27 cellular contexts compared by ENCODE assay signal in the genomic region with DNA sequence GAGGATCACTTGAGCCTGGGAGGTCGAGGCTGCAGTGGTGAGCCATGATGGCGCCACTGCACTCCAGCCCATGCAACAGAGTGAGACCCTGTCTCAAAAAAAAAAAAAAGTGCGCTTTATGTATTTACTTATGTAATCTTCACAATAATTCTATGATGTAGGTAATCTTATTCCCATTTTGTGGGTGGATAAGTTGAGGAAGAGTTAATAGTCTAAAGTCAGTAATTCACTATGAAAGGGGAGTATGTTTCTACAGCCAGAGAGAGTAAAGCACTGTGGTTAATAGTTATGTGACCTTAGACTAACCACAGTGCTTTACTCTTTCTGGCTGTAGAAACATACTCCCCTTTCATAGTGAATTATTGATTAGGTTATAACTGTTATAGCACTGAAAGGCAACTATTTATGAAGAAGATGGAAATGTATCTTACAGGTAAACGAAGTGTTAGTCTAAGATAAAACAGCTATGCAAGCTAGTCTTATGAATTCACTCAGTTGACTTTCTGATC. TPM values are rescaled to one million over a fixed set of nuclear protein-coding genes. Genes with fewer than 3 reads are reported as not detected.
A peak's percentile ranks its signal among the peaks of the same experiment; 100 is the strongest.
DNase-seq lines count a peak whose midpoint lies in the region; ATAC-seq and TF ChIP-seq lines count a peak whose summit lies in the region.
"Had no signal": no experiment of that assay in that cellular context is flagged by ENCODE, and none has a peak within 500 bp of the region (broad histone marks: within the 10 kb centered on the region; RNA-seq: fewer than 3 reads in every experiment).

No MANE protein-coding gene starts in this region.

- H3K27ac Mint-ChIP-seq in T-helper 17 cell = peak overlapping the region; percentile 43
- no peak overlapping the region for H3K27ac Mint-ChIP-seq in stimulated activated effector memory CD8-positive, alpha-beta T cell treated with anti-CD3 and anti-CD28 coated beads, Interleukin-12 subunit alpha, Interleukin-12 subunit beta, amount 100 ng/mL, for 72 hours
- H3K27ac Mint-ChIP-seq: activated naive CD4-positive, alpha-beta T cell treated with anti-CD3 and anti-CD28 coated beads, Interleukin-2, amount 50 U/mL, for 72 hours; activated T-helper 1 cell treated with anti-CD3 and anti-CD28 coated beads, Interleukin-12 subunit alpha, Interleukin-12 subunit beta, Interleukin-2, Interleukin-4 antibody, amounts not matched to agents 30 ng/mL and 10 ng/mL and 1 ng/mL, durations not matched to agents 14 hours and 24 hours and 36 hours; HFFc6; mesothelial cell of epicardium had no signal

- DNase-seq in T-helper 17 cell (no peak), HEK293T (ENCODE audit: extremely low spot score) (no peak), SKM-1 treated with dmso at 0.1 percent for 144 hours (lab: John Stamatoyannopoulos, UW; ENCODE audit: unreplicated experiment) (no peak), HAP-1 (ENCODE audit: low spot score in 2 of 2) (no peak)
- no peak for DNase-seq in stimulated activated effector memory CD8-positive, alpha-beta T cell treated with anti-CD3 and anti-CD28 coated beads, Interleukin-12 subunit alpha, Interleukin-12 subunit beta, amount 100 ng/mL, for 72 hours (ENCODE audit: low spot score in 2 of 2)
- DNase-seq: activated CD4-positive, alpha-beta T cell treated with anti-CD3 and anti-CD28 coated beads, Interleukin-2, amount 50 U/mL, for 1 hour; activated CD8-positive, alpha-beta memory T cell treated with anti-CD3 and anti-CD28 coated beads, Interleukin-2, amount 10 ng/mL, durations not matched to agents 7 days and 5 days; BE2C; caudate nucleus; HFFc6; left ventricle myocardium superior; naive thymus-derived CD8-positive, alpha-beta T cell; NCI-H1417; NCI-H2081 treated with DMSO at 0.1 percent for 48 hours; retina; spleen; stimulated activated CD4-positive, alpha-beta T cell treated with anti-CD3 and anti-CD28 coated beads, Interleukin-2, amount 100 ng/mL, for 48 hours; stimulated activated naive CD4-positive, alpha-beta T cell; testis had no signal

- H3K4me3 Mint-ChIP-seq in T-helper 17 cell = no peak overlapping the region
- H3K4me3 Mint-ChIP-seq in stimulated activated effector memory CD8-positive, alpha-beta T cell treated with anti-CD3 and anti-CD28 coated beads, Interleukin-12 subunit alpha, Interleukin-12 subunit beta, amount 100 ng/mL, for 72 hours = no peak overlapping the region
- H3K4me3 Mint-ChIP-seq: activated CD8-positive, alpha-beta memory T cell treated with anti-CD3 and anti-CD28 coated beads, Interleukin-2, amount 10 ng/mL, durations not matched to agents 7 days and 5 days; activated T-helper 1 cell treated with anti-CD3 and anti-CD28 coated beads, Interleukin-12 subunit alpha, Interleukin-12 subunit beta, Interleukin-2, Interleukin-4 antibody, amounts not matched to agents 30 ng/mL and 10 ng/mL and 1 ng/mL, durations not matched to agents 14 hours and 24 hours and 36 hours; HFFc6; mesothelial cell of epicardium; naive thymus-derived CD8-positive, alpha-beta T cell had no signal

- H3K4me1 Mint-ChIP-seq in T-helper 17 cell = peaks cover 3% of the 10 kb centered on the region
- H3K4me1 Mint-ChIP-seq in stimulated activated effector memory CD8-positive, alpha-beta T cell treated with anti-CD3 and anti-CD28 coated beads, Interleukin-12 subunit alpha, Interleukin-12 subunit beta, amount 100 ng/mL, for 72 hours = peaks cover 4% of the 10 kb centered on the region
- H3K4me1 Mint-ChIP-seq: mesothelial cell of epicardium had no signal

- peaks cover 51% of the 10 kb centered on the region for H3K36me3 ChIP-seq in HAP-1 (replicated peaks)

- CTCF ChIA-PET in HEK293T (lab: Yijun Ruan, JAX) = no interaction called here

- no peaks in the 10 kb centered on the region for H3K9me3 ChIP-seq in T-helper 17 cell (ENCODE audit: control insufficient read depth, low read length, poor library complexity, severe bottlenecking)
- H3K9me3 ChIP-seq in HAP-1 = no peaks in the 10 kb centered on the region
- H3K9me3 ChIP-seq: ascending aorta, BE2C, gastroesophageal sphincter, spleen, testis had no signal

- POLR2A ChIA-PET in HEK293T (lab: Yijun Ruan, JAX) = no interaction called here

- in situ Hi-C loops in HAP-1 (cut with MboI; ENCODE audit: low sequenced_read_pairs) = loop anchor here (10.0 kb wide), 1 partner anchor 1022 kb away; no protein-coding TSS in a partner anchor

- H3K4me1 ChIP-seq in HAP-1 = peaks cover 4% of the 10 kb centered on the region; the same call in 1 of the 2 replicates
- H3K4me1 ChIP-seq: ascending aorta, BE2C, gastroesophageal sphincter, testis had no signal

- no peaks in the 10 kb centered on the region for H3K27me3 Mint-ChIP-seq in T-helper 17 cell
- H3K27me3 Mint-ChIP-seq: activated CD8-positive, alpha-beta memory T cell treated with anti-CD3 and anti-CD28 coated beads, Interleukin-2, amount 10 ng/mL, durations not matched to agents 7 days and 5 days; naive thymus-derived CD8-positive, alpha-beta T cell had no signal

- ATAC-seq in GM18498 (IDR thresholded peaks at IDR 0.05; ENCODE audit: unreplicated experiment) (peak; percentile 51), GM19397 (IDR thresholded peaks at IDR 0.05; ENCODE audit: unreplicated experiment) (peak; percentile 43), HG02981 (IDR thresholded peaks at IDR 0.05; ENCODE audit: unreplicated experiment) (peak; percentile 69), T-helper 17 cell (no peak)
- ATAC-seq in stimulated activated effector memory CD8-positive, alpha-beta T cell treated with anti-CD3 and anti-CD28 coated beads, Interleukin-12 subunit alpha, Interleukin-12 subunit beta, amount 100 ng/mL, for 72 hours = no peak
- ATAC-seq: activated naive CD4-positive, alpha-beta T cell treated with anti-CD3 and anti-CD28 coated beads, Interleukin-2, amount 50 U/mL, for 72 hours; gastroesophageal sphincter; left ventricle myocardium superior; naive thymus-derived CD8-positive, alpha-beta T cell had no signal

- no peak overlapping the region for H3K4me3 ChIP-seq in HAP-1
- H3K4me3 ChIP-seq: ascending aorta, gastroesophageal sphincter, spleen, testis had no signal

- no peaks in the 10 kb centered on the region for H3K27me3 ChIP-seq in HAP-1 (ENCODE audit: low read depth)
- H3K27me3 ChIP-seq: ascending aorta, BE2C, gastroesophageal sphincter, spleen, testis had no signal

- no peaks in the 10 kb centered on the region for H3K9me3 Mint-ChIP-seq in stimulated activated effector memory CD8-positive, alpha-beta T cell treated with anti-CD3 and anti-CD28 coated beads, Interleukin-12 subunit alpha, Interleukin-12 subunit beta, amount 100 ng/mL, for 72 hours
- H3K9me3 Mint-ChIP-seq: activated naive CD4-positive, alpha-beta T cell treated with anti-CD3 and anti-CD28 coated beads, Interleukin-2, amount 50 U/mL, for 72 hours; activated T-helper 1 cell treated with anti-CD3 and anti-CD28 coated beads, Interleukin-12 subunit alpha, Interleukin-12 subunit beta, Interleukin-2, Interleukin-4 antibody, amounts not matched to agents 30 ng/mL and 10 ng/mL and 1 ng/mL, durations not matched to agents 14 hours and 24 hours and 36 hours; HFFc6; mesothelial cell of epicardium; naive thymus-derived CD8-positive, alpha-beta T cell had no signal

- peaks cover 10% of the 10 kb centered on the region for H3K36me3 Mint-ChIP-seq in T-helper 17 cell (ENCODE audit: low read depth)
- no peaks in the 10 kb centered on the region for H3K36me3 Mint-ChIP-seq in stimulated activated effector memory CD8-positive, alpha-beta T cell treated with anti-CD3 and anti-CD28 coated beads, Interleukin-12 subunit alpha, Interleukin-12 subunit beta, amount 100 ng/mL, for 72 hours

TF ChIP-seq in HEK293T, 16 proteins besides CTCF, POLR2A, EP300 and RAD21:
- TF ChIP-seq ELF4 (IDR thresholded peaks at IDR 0.05) (no peak), L3MBTL2 (conservative IDR thresholded peaks at IDR 0.05) (no peak), SP1 (IDR thresholded peaks at IDR 0.05) (no peak), SUZ12 (IDR thresholded peaks at IDR 0.05) (no peak), FOXA1 (IDR thresholded peaks at IDR 0.05) (no peak)

RNA-seq across cellular contexts. Expression of a gene that starts 11.9 kb away (rescaled TPM):
- total RNA-seq in T-helper 17 cell = 10 to 100 TPM; 27.3 to 28.8 TPM

RNA-seq across cellular contexts. Expression of a gene that starts 45.8 kb away (rescaled TPM):
- total RNA-seq in T-helper 17 cell = 100 to 1,000 TPM; 819 to 942 TPM

Comparison
In these comparisons a context has a peak if more than half of its experiments do, and no peak if none do; other contexts are left out.
1. ATAC-seq: peak in GM18498 (single experiment), GM19397 (single experiment) and HG02981 (single experiment); none in T-helper 17 cell (single experiment) and stimulated activated effector memory CD8-positive, alpha-beta T cell treated with anti-CD3 and anti-CD28 coated beads, Interleukin-12 subunit alpha, Interleukin-12 subunit beta, amount 100 ng/mL, for 72 hours (single experiment).